In genomic region chr11:47257518-47258316, GRCh38 we compare ENCODE assay signal across 8 cellular contexts. TPM values are rescaled to one million over a fixed set of nuclear protein-coding genes. Genes with fewer than 3 reads are reported as not detected.
DNase-seq lines count a peak whose midpoint lies in the region; ATAC-seq and TF ChIP-seq lines count a peak whose summit lies in the region.

Gene NR1H3 (plus strand): TSS chr11:47257996. CDS start chr11:47259217, 1,221 bp downstream.

- H3K9me3 ChIP-seq in DOHH2 (ENCODE audit: control insufficient read depth, insufficient read depth, low read length) (no peaks in the 10 kb centered on the region), iPS-15b (ENCODE audit: control insufficient read depth, insufficient read depth, low read length) (no peaks in the 10 kb centered on the region), gastrocnemius medialis (no peaks in the 10 kb centered on the region)

- ATAC-seq in gastrocnemius medialis (peak; percentile 55 to 57), HG03354 (IDR thresholded peaks at IDR 0.05; ENCODE audit: poor library complexity, severe bottlenecking, unreplicated experiment) (no peak)

- in situ Hi-C loops in astrocyte of the spinal cord (cut with HindIII; ENCODE audit: low sequenced_read_pairs) (no loop called here), gastrocnemius medialis (cut with MboI; ENCODE audit: low sequenced_read_pairs in 4 of 4) (loop anchor here in 1 of 4 donors (10.0 kb wide), 1 partner anchor 97 kb away; the partner anchor contains the start of gene MYBPC3)

- no peaks in the 10 kb centered on the region for H3K79me2 ChIP-seq in DOHH2 (ENCODE audit: control insufficient read depth, low read length)

- TF ChIP-seq POLR2A in gastrocnemius medialis (IDR thresholded peaks at IDR 0.05): no peak

- no peak within 1 kb of the TSS for H3K4me2 ChIP-seq in DOHH2 (ENCODE audit: low read length)

- H3K4me1 ChIP-seq in DOHH2 (ENCODE audit: control insufficient read depth, low read length) (0 out of 2 replicates have a peak, but pooled peaks cover 6% of the 10 kb centered on the region), iPS-15b (ENCODE audit: control insufficient read depth, insufficient read depth, low read length) (peaks cover 12% of the 10 kb centered on the region), gastrocnemius medialis (peaks cover 54 to 59% of the 10 kb centered on the region in 2 donors)

- DNase-seq in M059J (ENCODE audit: low read depth) (peak; percentile 76), astrocyte of the spinal cord (ENCODE audit: low read depth, low spot score) (peak; percentile 59), gastrocnemius medialis (peak; percentile 63 to 74), NCI-H1694 (lab: John Stamatoyannopoulos, UW) (no peak)
- no peak for DNase-seq in activated effector memory CD4-positive, alpha-beta T cell treated with anti-CD3 and anti-CD28 coated beads, Interleukin-2, amount 50 U/mL, for 16 hours

- H3K4me3 ChIP-seq in DOHH2 (ENCODE audit: low read length) (no peak within 1 kb of the TSS), astrocyte of the spinal cord (ENCODE audit: low read depth, low read length) (peak within 1 kb of the TSS; percentile 10), iPS-15b (ENCODE audit: low read depth, low read length) (peak within 1 kb of the TSS; percentile 46), gastrocnemius medialis (peak within 1 kb of the TSS; percentile 45 to 51 (median 48))

- H3K27me3 ChIP-seq in DOHH2 (ENCODE audit: control insufficient read depth, low read length): no peaks in the 10 kb centered on the region
- no peaks in the 10 kb centered on the region for H3K27me3 ChIP-seq in iPS-15b (ENCODE audit: control insufficient read depth, insufficient read depth, low read length)
- H3K27me3 ChIP-seq in gastrocnemius medialis: no peaks in the 10 kb centered on the region

- intact Hi-C loops in gastrocnemius medialis (cut with DNase I; ENCODE audit: low total_unique reads): loop anchor here (1.0 kb wide), 1 partner anchor 98 kb away; no protein-coding TSS in a partner anchor

- H3K27ac ChIP-seq in DOHH2 (ENCODE audit: low read depth, low read length): no peak within 1 kb of the TSS
- peak within 1 kb of the TSS; percentile 75 to 80 (median 77) for H3K27ac ChIP-seq in gastrocnemius medialis

- no peaks in the 10 kb centered on the region for H3F3A ChIP-seq in DOHH2 (ENCODE audit: control insufficient read depth, insufficient read depth)

- no peaks in the 10 kb centered on the region for H4K20me1 ChIP-seq in DOHH2 (ENCODE audit: control insufficient read depth, insufficient read depth, low read depth, low read length)

- no peaks in the 10 kb centered on the region for H3K36me3 ChIP-seq in DOHH2 (ENCODE audit: control insufficient read depth, low read length)
- peaks cover 2% of the 10 kb centered on the region for H3K36me3 ChIP-seq in iPS-15b (ENCODE audit: control insufficient read depth, insufficient read depth, low read length)
- H3K36me3 ChIP-seq in gastrocnemius medialis: no peaks in the 10 kb centered on the region

- peak within 1 kb of the TSS; percentile 87 for H3K9ac ChIP-seq in iPS-15b (ENCODE audit: low read depth, low read length)

- TF ChIP-seq CTCF in DOHH2 (IDR thresholded peaks at IDR 0.05; ENCODE audit: low read depth, low read length, poor library complexity, severe bottlenecking) (peak; percentile 28), astrocyte of the spinal cord (IDR thresholded peaks at IDR 0.05; ENCODE audit: low read depth, low read length) (peak; percentile 73), gastrocnemius medialis (IDR thresholded peaks at IDR 0.05 in 4 of 5, conservative IDR thresholded peaks at IDR 0.05 in 1 of 5) (peak; percentile 19 to 64 (median 60))

- H3K9me2 ChIP-seq in DOHH2 (replicated peaks; ENCODE audit: control insufficient read depth, low read length): no peaks in the 10 kb centered on the region

RNA-seq across cellular contexts. Expression of gene NR1H3, which starts in this region (rescaled TPM):
- total RNA-seq in M059J (2014; rRNA removed; shearing (Covaris generic)): 7.7 and 13.1 TPM in 2 replicates
- total RNA-seq in gastrocnemius medialis: 10 to 100 TPM in 3 of 4 donors, 1 to 10 TPM in 1; 7.9 to 16.3 (median 12.1) TPM

Comparison
In these comparisons a context has a peak if more than half of its experiments do, and no peak if none do; other contexts are left out.
1. DNase-seq: peak in M059J (single experiment), astrocyte of the spinal cord (single experiment) and gastrocnemius medialis (2 of 2); none in NCI-H1694 (single experiment) and activated effector memory CD4-positive, alpha-beta T cell treated with anti-CD3 and anti-CD28 coated beads, Interleukin-2, amount 50 U/mL, for 16 hours (single experiment).
2. Peak in every context shown above with its lines, with median percentiles within 50 percentile points of each other: CTCF ChIP-seq.